ENCODE assay signal across 1 cellular context in the genomic region with DNA sequence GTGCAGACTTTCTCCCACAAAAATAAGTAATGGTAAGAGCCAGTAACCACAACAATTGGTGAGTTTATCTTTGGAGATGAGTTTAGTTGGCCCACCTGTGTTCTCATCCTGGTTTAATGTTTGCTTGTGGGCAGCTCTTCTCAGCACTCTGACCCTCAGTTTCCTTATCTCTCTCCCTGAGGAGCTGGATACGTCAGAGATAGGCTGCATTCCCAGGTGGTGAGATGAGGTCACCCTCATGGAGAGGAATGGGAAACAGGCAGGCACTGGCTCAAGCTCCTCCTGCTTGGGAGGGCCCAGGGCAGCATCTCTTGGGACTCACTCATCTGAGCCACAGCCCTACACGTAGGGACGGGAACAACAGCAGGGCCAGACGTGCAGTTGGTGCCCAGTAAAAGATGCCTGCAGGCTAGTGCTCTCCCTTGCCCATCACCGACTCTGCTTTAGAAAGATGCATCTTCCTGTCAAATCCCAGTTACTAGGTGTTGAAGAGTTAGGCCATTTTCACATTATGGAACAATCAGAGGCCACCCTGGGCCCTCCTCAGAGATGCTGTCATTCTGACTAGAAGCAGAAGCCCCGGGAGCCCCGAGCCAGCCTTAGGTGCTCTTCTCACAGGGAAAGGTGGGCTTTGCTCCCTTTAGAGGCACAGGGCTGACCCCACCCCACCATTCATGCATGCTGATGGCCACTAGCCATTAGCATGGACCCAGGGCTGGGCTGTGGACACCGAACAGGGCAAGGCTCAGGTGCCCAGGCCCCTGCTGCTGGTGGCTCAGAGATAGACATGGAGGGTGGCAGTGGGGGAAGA.
TF ChIP-seq lines count a peak whose summit lies in the region.

No MANE protein-coding gene starts in this region.

TF ChIP-seq in WTC11, 78 proteins besides CTCF, POLR2A, EP300 and RAD21 (continued from another document):
- TF ChIP-seq, protein P1, sequence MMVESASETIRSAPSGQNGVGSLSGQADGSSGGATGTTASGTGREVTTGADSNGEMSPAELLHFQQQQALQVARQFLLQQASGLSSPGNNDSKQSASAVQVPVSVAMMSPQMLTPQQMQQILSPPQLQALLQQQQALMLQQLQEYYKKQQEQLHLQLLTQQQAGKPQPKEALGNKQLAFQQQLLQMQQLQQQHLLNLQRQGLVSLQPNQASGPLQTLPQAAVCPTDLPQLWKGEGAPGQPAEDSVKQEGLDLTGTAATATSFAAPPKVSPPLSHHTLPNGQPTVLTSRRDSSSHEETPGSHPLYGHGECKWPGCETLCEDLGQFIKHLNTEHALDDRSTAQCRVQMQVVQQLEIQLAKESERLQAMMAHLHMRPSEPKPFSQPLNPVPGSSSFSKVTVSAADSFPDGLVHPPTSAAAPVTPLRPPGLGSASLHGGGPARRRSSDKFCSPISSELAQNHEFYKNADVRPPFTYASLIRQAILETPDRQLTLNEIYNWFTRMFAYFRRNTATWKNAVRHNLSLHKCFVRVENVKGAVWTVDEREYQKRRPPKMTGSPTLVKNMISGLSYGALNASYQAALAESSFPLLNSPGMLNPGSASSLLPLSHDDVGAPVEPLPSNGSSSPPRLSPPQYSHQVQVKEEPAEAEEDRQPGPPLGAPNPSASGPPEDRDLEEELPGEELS (CRISPR knock-in tag; IDR thresholded peaks at IDR 0.05) = no peak
- no peak for TF ChIP-seq ZNF219 (CRISPR knock-in tag; IDR thresholded peaks at IDR 0.05; ENCODE audit: borderline replicate concordance)
- TF ChIP-seq TEAD1 (CRISPR knock-in tag; IDR thresholded peaks at IDR 0.05) = no peak
- no peak for TF ChIP-seq ZNF416 (CRISPR knock-in tag; IDR thresholded peaks at IDR 0.05)
- TF ChIP-seq, protein P2, sequence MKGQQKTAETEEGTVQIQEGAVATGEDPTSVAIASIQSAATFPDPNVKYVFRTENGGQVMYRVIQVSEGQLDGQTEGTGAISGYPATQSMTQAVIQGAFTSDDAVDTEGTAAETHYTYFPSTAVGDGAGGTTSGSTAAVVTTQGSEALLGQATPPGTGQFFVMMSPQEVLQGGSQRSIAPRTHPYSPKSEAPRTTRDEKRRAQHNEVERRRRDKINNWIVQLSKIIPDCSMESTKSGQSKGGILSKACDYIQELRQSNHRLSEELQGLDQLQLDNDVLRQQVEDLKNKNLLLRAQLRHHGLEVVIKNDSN (CRISPR knock-in tag; IDR thresholded peaks at IDR 0.05) = no peak
- TF ChIP-seq GABPB1 (CRISPR knock-in tag; IDR thresholded peaks at IDR 0.05) = no peak
- no peak for TF ChIP-seq ETV6 (CRISPR knock-in tag; IDR thresholded peaks at IDR 0.05)
